In the genomic region with DNA sequence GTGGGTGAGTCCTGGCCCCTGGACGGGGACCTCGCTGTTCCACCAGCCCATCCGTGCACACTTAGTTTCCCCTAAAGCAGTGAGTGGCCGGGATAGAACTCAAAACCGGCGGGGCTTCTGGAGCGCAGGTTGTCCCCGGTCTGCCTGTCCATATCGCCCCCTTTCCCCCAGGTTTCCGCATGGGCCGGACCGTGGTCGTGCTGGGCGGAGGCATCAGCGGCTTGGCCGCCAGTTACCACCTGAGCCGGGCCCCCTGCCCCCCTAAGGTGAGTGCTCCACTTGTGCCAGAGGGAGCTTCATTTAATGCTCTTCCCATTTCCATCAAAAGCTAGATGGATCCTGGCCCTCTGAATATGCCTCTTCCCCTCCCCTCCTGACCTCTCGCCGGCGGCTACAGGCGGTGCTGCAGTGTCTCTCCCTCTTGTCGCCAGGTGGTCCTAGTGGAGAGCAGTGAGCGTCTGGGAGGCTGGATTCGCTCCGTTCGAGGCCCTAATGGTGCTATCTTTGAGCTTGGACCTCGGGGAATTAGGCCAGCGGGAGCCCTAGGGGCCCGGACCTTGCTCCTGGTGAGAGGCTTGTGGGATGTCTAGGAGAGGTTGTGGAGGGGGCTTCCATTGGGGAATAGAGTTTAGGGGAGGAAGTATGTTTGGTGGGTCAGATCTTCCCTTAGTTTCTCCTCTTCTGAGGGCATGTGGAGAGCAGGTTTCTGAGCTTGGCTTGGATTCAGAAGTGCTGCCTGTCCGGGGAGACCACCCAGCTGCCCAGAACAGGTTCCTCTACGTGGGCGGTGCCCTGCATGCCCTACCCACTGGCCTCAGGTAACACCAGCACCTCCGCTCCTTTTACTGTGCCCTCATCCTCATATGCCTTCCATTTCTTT, we compare ENCODE assay signal across 1 cellular context.
TF ChIP-seq lines count a peak whose summit lies in the region.

No MANE protein-coding gene starts in this region.

TF ChIP-seq in IMR-90, 13 proteins besides CTCF, POLR2A, EP300 and RAD21:
- TF ChIP-seq CHD1 (IDR thresholded peaks at IDR 0.05; ENCODE audit: low read depth, low read length) (no peak), RCOR1 (IDR thresholded peaks at IDR 0.05; ENCODE audit: insufficient replicate concordance, low read length) (no peak), FOS (IDR thresholded peaks at IDR 0.05; ENCODE audit: low read depth, low read length) (no peak), MXI1 (IDR thresholded peaks at IDR 0.05; ENCODE audit: borderline replicate concordance, low read depth, low read length) (no peak), RFX5 (IDR thresholded peaks at IDR 0.05; ENCODE audit: low read depth, low read length) (no peak), SMC3 (IDR thresholded peaks at IDR 0.05; ENCODE audit: low read depth, low read length) (no peak), BHLHE40 (IDR thresholded peaks at IDR 0.05; ENCODE audit: low read depth, low read length) (no peak), MAZ (IDR thresholded peaks at IDR 0.05; ENCODE audit: borderline replicate concordance, low read depth, low read length) (no peak), MAFK (IDR thresholded peaks at IDR 0.05; ENCODE audit: low read depth, low read length) (no peak), NFE2L2 (IDR thresholded peaks at IDR 0.05; ENCODE audit: low read depth, low read length) (no peak), CEBPB (IDR thresholded peaks at IDR 0.05; ENCODE audit: low read depth, low read length) (no peak)
- TF ChIP-seq, protein P1, sequence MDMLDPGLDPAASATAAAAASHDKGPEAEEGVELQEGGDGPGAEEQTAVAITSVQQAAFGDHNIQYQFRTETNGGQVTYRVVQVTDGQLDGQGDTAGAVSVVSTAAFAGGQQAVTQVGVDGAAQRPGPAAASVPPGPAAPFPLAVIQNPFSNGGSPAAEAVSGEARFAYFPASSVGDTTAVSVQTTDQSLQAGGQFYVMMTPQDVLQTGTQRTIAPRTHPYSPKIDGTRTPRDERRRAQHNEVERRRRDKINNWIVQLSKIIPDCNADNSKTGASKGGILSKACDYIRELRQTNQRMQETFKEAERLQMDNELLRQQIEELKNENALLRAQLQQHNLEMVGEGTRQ (IDR thresholded peaks at IDR 0.05; ENCODE audit: low read depth, low read length), result no peak
- TF ChIP-seq, protein P2, sequence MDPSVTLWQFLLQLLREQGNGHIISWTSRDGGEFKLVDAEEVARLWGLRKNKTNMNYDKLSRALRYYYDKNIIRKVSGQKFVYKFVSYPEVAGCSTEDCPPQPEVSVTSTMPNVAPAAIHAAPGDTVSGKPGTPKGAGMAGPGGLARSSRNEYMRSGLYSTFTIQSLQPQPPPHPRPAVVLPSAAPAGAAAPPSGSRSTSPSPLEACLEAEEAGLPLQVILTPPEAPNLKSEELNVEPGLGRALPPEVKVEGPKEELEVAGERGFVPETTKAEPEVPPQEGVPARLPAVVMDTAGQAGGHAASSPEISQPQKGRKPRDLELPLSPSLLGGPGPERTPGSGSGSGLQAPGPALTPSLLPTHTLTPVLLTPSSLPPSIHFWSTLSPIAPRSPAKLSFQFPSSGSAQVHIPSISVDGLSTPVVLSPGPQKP (IDR thresholded peaks at IDR 0.05; ENCODE audit: borderline replicate concordance, low read depth, low read length), result no peak
